20 cellular contexts compared by ENCODE assay signal in the genomic region with DNA sequence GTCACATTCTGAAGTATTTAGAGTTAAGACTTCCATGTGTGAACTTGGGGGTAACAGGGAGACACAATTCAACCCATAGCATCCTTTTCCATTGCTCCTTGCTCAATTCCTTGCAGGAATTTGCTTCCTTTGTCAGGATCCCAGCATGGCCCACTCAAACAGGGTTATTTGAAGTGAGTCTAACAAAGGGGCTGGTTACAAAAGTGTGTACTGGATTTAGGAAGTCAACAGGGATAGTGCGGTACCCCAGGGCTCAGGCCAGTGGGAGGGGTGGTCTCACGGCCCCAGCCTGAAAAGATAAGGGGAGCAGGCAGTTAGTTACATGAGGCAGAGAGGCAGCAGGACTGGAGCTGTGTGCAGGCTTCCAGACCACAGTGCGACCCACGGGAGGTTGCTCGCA. TPM values are rescaled to one million over a fixed set of nuclear protein-coding genes. Genes with fewer than 3 reads are reported as not detected.
DNase-seq lines count a peak whose midpoint lies in the region; ATAC-seq, FAIRE-seq and TF ChIP-seq lines count a peak whose summit lies in the region.
"Had no signal": no experiment of that assay in that cellular context is flagged by ENCODE, and none has a peak within 500 bp of the region (broad histone marks: within the 10 kb centered on the region; RNA-seq: fewer than 3 reads in every experiment).

No MANE protein-coding gene starts in this region.

- no peak overlapping the region for H2AFZ ChIP-seq in H9 (ENCODE audit: low read length)
- H2AFZ ChIP-seq in OCI-LY7 (ENCODE audit: low read length), result no peak overlapping the region
- H2AFZ ChIP-seq: GM23248 had no signal

- H4K5ac ChIP-seq in H9 (ENCODE audit: insufficient read length, low read depth, low read length), result no peak overlapping the region

- ATAC-seq in GM21737 (IDR thresholded peaks at IDR 0.05; ENCODE audit: unreplicated experiment), result no peak
- no peak for ATAC-seq in activated T-helper 17 cell treated with anti-CD3 and anti-CD28 coated beads, Interleukin-2, amount 50 U/mL, for 72 hours (replicated peaks)
- ATAC-seq: K562 had no signal

- peak overlapping the region; percentile 13 to 76 (median 47); a peak in 3 of 7 replicates for H3K27ac Mint-ChIP-seq in H9
- no peak overlapping the region for H3K27ac Mint-ChIP-seq in activated T-helper 17 cell treated with anti-CD3 and anti-CD28 coated beads, Interleukin-2, amount 50 U/mL, for 72 hours
- H3K27ac Mint-ChIP-seq: CD4-positive, alpha-beta memory T cell had no signal

- H3K9ac ChIP-seq in H9 (ENCODE audit: extremely low read depth, insufficient read length, low read length), result no peak overlapping the region
- H3K9ac ChIP-seq in kidney (ENCODE audit: low read length in 2 of 2), result no peak overlapping the region
- H3K9ac ChIP-seq: GM23248 had no signal

- no peak overlapping the region for H2BK20ac ChIP-seq in H9 (ENCODE audit: low read depth, low read length, poor library complexity, severe bottlenecking)

- TF ChIP-seq POLR2A in transverse colon (IDR thresholded peaks at IDR 0.05), result no peak

- TF ChIP-seq CTCF in A673 (conservative IDR thresholded peaks at IDR 0.05; ENCODE audit: low read depth, low read length) (no peak), H9 (conservative IDR thresholded peaks at IDR 0.05) (no peak), OCI-LY7 (conservative IDR thresholded peaks at IDR 0.05; ENCODE audit: low read length) (no peak), kidney (IDR thresholded peaks at IDR 0.05; ENCODE audit: borderline replicate concordance, extremely low read depth, insufficient read depth) (no peak), transverse colon (IDR thresholded peaks at IDR 0.05) (no peak)

- no peak overlapping the region for H3K4me3 Mint-ChIP-seq in H9
- no peak overlapping the region for H3K4me3 Mint-ChIP-seq in activated T-helper 17 cell treated with anti-CD3 and anti-CD28 coated beads, Interleukin-2, amount 50 U/mL, for 72 hours
- H3K4me3 Mint-ChIP-seq: CD4-positive, alpha-beta memory T cell had no signal

- in situ Hi-C loops in transverse colon (cut with MboI; ENCODE audit: low pct_ligation_motif_present in 1 of 4, low pct_unique_long_range_greater_than_20kb in 1 of 4, low sequenced_read_pairs in 3 of 4), result no loop called here

- no peak overlapping the region for H3K23ac ChIP-seq in H9 (ENCODE audit: insufficient read length, low read depth, low read length)

- peaks cover 6% of the 10 kb centered on the region for H3K27me3 Mint-ChIP-seq in H9 (ENCODE audit: low read depth)
- peaks cover 30% of the 10 kb centered on the region for H3K27me3 Mint-ChIP-seq in activated T-helper 17 cell treated with anti-CD3 and anti-CD28 coated beads, Interleukin-2, amount 50 U/mL, for 72 hours

- H2BK15ac ChIP-seq in H9 (ENCODE audit: low read depth, low read length), result no peak overlapping the region

- H3K4me3 ChIP-seq in A673 (ENCODE audit: low read depth, low read length, poor library complexity, severe bottlenecking) (no peak overlapping the region), OCI-LY7 (ENCODE audit: low read depth, low read length, poor library complexity, severe bottlenecking) (no peak overlapping the region), kidney (ENCODE audit: low read length in 2 of 2) (no peak overlapping the region), transverse colon (no peak overlapping the region)
- H3K4me3 ChIP-seq: GM23248, HAP-1, K562 had no signal

- H3K27me3 ChIP-seq in A673 (replicated peaks; ENCODE audit: insufficient read depth, low read depth, low read length, poor library complexity) (no peaks in the 10 kb centered on the region), H9 (ENCODE audit: insufficient read depth, low read length) (no peaks in the 10 kb centered on the region), transverse colon (no peaks in the 10 kb centered on the region)

- H3K18ac ChIP-seq in H9 (ENCODE audit: insufficient read length, low read depth, low read length), result no peak overlapping the region

- FAIRE-seq in kidney (lab: Jason Lieb, UNC), result no peak
- FAIRE-seq: GM12892, GM19239, K562 had no signal

- no peaks in the 10 kb centered on the region for H3K79me1 ChIP-seq in H9 (ENCODE audit: insufficient read depth, low read depth, low read length, poor library complexity, severe bottlenecking)

- DNase-seq in A673 (ENCODE audit: low spot score) (no peak), H9 (no peak), OCI-LY7 (ENCODE audit: low spot score) (no peak), kidney (peak; percentile 22), GM19238 (ENCODE audit: insufficient read length, low spot score) (no peak), transverse colon (no peak)
- DNase-seq: AML-193; C1 segment of cervical spinal cord; CD4-positive, alpha-beta memory T cell; DMS79 treated with DMSO at 0.1 percent for 48 hours; GDM1; GM23248 had no signal

- no peak overlapping the region for H3K14ac ChIP-seq in H9 (ENCODE audit: insufficient read depth, low read length)

- H3K9me3 ChIP-seq in A673 (ENCODE audit: low read depth, low read length, poor library complexity, severe bottlenecking) (no peaks in the 10 kb centered on the region), H9 (ENCODE audit: control insufficient read depth, low read depth, low read length) (no peaks in the 10 kb centered on the region), OCI-LY7 (ENCODE audit: low read length) (no peaks in the 10 kb centered on the region), kidney (ENCODE audit: control insufficient read depth in 1 of 2, low read length in 2 of 2) (no peaks in the 10 kb centered on the region), transverse colon (no peaks in the 10 kb centered on the region)
- H3K9me3 ChIP-seq: HAP-1 had no signal

- H3K4ac ChIP-seq in H9 (ENCODE audit: low read depth, low read length), result no peak overlapping the region

- H3K79me2 ChIP-seq in H9 (ENCODE audit: insufficient read depth, low read length) (no peaks in the 10 kb centered on the region), OCI-LY7 (ENCODE audit: insufficient read depth, low read depth, low read length) (no peaks in the 10 kb centered on the region)

- no peak overlapping the region for H2AK5ac ChIP-seq in H9 (ENCODE audit: insufficient read length, low read length)

- H3K56ac ChIP-seq in H9 (ENCODE audit: insufficient read length, low read depth, low read length), result no peak overlapping the region

- H3K4me1 ChIP-seq in A673 (ENCODE audit: insufficient read depth, low read length, poor library complexity, severe bottlenecking) (peaks cover 11% of the 10 kb centered on the region), H9 (ENCODE audit: insufficient read depth, low read length) (peaks cover 3% of the 10 kb centered on the region; the same call in 1 of the 2 replicates), OCI-LY7 (ENCODE audit: insufficient read depth, low read length, poor library complexity, severe bottlenecking) (peaks cover 62% of the 10 kb centered on the region), kidney (ENCODE audit: control insufficient read depth in 1 of 2, insufficient read depth in 1 of 2, low read depth in 1 of 2, low read length in 2 of 2) (no peaks in the 10 kb centered on the region), transverse colon (no peaks in the 10 kb centered on the region)
- H3K4me1 ChIP-seq: HAP-1 had no signal

- H3K4me2 ChIP-seq in H9 (ENCODE audit: insufficient read depth, insufficient read length, low read length), result no peak overlapping the region
- peak overlapping the region; percentile 65 for H3K4me2 ChIP-seq in OCI-LY7 (ENCODE audit: low read length)

- H4K91ac ChIP-seq in H9 (ENCODE audit: insufficient read length, low read depth, low read length), result no peak overlapping the region

- H3K27ac ChIP-seq in A673 (ENCODE audit: low read depth, low read length, poor library complexity, severe bottlenecking) (peak overlapping the region; percentile 15), H9 (ENCODE audit: insufficient read length, low read depth, low read length) (no peak overlapping the region), OCI-LY7 (ENCODE audit: low read depth, low read length, poor library complexity, severe bottlenecking) (peak overlapping the region; percentile 65), kidney (ENCODE audit: low read depth in 2 of 2, low read length in 2 of 2) (no peak overlapping the region), transverse colon (no peak overlapping the region)
- H3K27ac ChIP-seq: 22Rv1, GM23248, HL-60 had no signal

- no peaks in the 10 kb centered on the region for H4K20me1 ChIP-seq in H9 (ENCODE audit: control insufficient read depth, insufficient read depth, insufficient read length)
- no peaks in the 10 kb centered on the region for H4K20me1 ChIP-seq in OCI-LY7 (ENCODE audit: insufficient read depth, low read length)

- H3K9me2 ChIP-seq in OCI-LY7 (ENCODE audit: insufficient read depth, low read length), result no peaks in the 10 kb centered on the region

- BruUV-seq in A673 (replicated peaks; lab: Mats Ljungman, UMichigan) (no TSS peak), OCI-LY7 (replicated peaks; lab: Mats Ljungman, UMichigan) (no TSS peak)

- H2BK120ac ChIP-seq in H9 (ENCODE audit: low read depth, low read length, poor library complexity, severe bottlenecking), result no peak overlapping the region

- H2BK12ac ChIP-seq in H9 (ENCODE audit: insufficient read length, low read depth, low read length), result no peak overlapping the region

- H3K4me1 Mint-ChIP-seq in H9, result peaks cover 13 to 23% of the 10 kb centered on the region in 2 experiments
- no peaks in the 10 kb centered on the region for H3K4me1 Mint-ChIP-seq in activated T-helper 17 cell treated with anti-CD3 and anti-CD28 coated beads, Interleukin-2, amount 50 U/mL, for 72 hours
- H3K4me1 Mint-ChIP-seq: CD4-positive, alpha-beta memory T cell had no signal

- H3K36me3 ChIP-seq in A673 (ENCODE audit: insufficient read depth, low read length, poor library complexity, severe bottlenecking) (no peaks in the 10 kb centered on the region), OCI-LY7 (ENCODE audit: insufficient read depth, low read length) (no peaks in the 10 kb centered on the region), kidney (ENCODE audit: control insufficient read depth in 1 of 2, insufficient read depth in 2 of 2, low read length in 2 of 2) (no peaks in the 10 kb centered on the region), transverse colon (no peaks in the 10 kb centered on the region)
- H3K36me3 ChIP-seq: HAP-1 had no signal

- POLR2A ChIA-PET in A673 (lab: Charles Lee; ENCODE audit: low non-redundant PET), result no interaction called here
- POLR2A ChIA-PET in OCI-LY7 (lab: Charles Lee), result interaction anchor here (0.6 to 0.7 kb wide), 2 partner anchors 352 to 1499 kb away, joined by 3 read pairs; no protein-coding TSS in a partner anchor

- H4K8ac ChIP-seq in H9 (replicated peaks; ENCODE audit: insufficient read length, low read depth, low read length), result no peak overlapping the region

- no peaks in the 10 kb centered on the region; a peak in 1 of 5 replicates for H3K9me3 Mint-ChIP-seq in H9
- H3K9me3 Mint-ChIP-seq in activated T-helper 17 cell treated with anti-CD3 and anti-CD28 coated beads, Interleukin-2, amount 50 U/mL, for 72 hours, result no peaks in the 10 kb centered on the region
- H3K9me3 Mint-ChIP-seq: CD4-positive, alpha-beta memory T cell had no signal

- H3K36me3 Mint-ChIP-seq in H9 (ENCODE audit: insufficient read depth in 1 of 3, low read depth in 3 of 3), result no peaks in the 10 kb centered on the region
- H3K36me3 Mint-ChIP-seq in activated T-helper 17 cell treated with anti-CD3 and anti-CD28 coated beads, Interleukin-2, amount 50 U/mL, for 72 hours (ENCODE audit: low read depth), result no peaks in the 10 kb centered on the region
- H3K36me3 Mint-ChIP-seq: CD4-positive, alpha-beta memory T cell had no signal

- CTCF ChIA-PET in A673 (lab: Charles Lee) (no interaction called here), OCI-LY7 (lab: Charles Lee; ENCODE audit: unreplicated experiment) (no interaction called here)

- intact Hi-C loops in A673 (cut with micrococcal nuclease; ENCODE audit: unreplicated experiment) (no loop called here), OCI-LY7 (cut with micrococcal nuclease; ENCODE audit: unreplicated experiment) (no loop called here), kidney (cut with DNase I) (no loop called here), transverse colon (cut with DNase I; ENCODE audit: low total_unique reads) (no loop called here)

- TF ChIP-seq EP300 in transverse colon (IDR thresholded peaks at IDR 0.05; ENCODE audit: low read depth), result no peak

- WGBS in H9 (ENCODE audit: extremely low coverage, insufficient read length, low lambda C conversion rate), result no CpG with 5 or more reads among the region's 5 CpGs
- 87% methylated on average over 5 of the region's 5 CpGs; no CpG with 5 or more reads in 1 of the 2 donors for WGBS in transverse colon (ENCODE audit: low coverage in 1 of 2), 2 donors

- H2BK5ac ChIP-seq in H9 (ENCODE audit: insufficient read length, low read length), result no peak overlapping the region

- H3K23me2 ChIP-seq in H9 (ENCODE audit: insufficient read length, low read depth, low read length, poor library complexity, severe bottlenecking), result no peaks in the 10 kb centered on the region

- no peak overlapping the region for H3T11ph ChIP-seq in H9 (ENCODE audit: low read length)

RNA-seq across cellular contexts. Expression of a gene that starts 14.4 kb away (rescaled TPM):
- total RNA-seq in A673 (2021) (not detected in 2 replicates), H9 (2021) (0.72 and 0.86 TPM in 2 replicates), OCI-LY7 (2022) (not detected in 2 replicates), kidney (not detected), transverse colon (not detected)
- not detected in 2 replicates for total RNA-seq in OCI-LY7 (2014; rRNA removed; shearing (Covaris generic))
- not detected for polyA plus RNA-seq in kidney (ENCODE audit: insufficient read depth, low read depth, low replicate concordance)
- not detected for total RNA-seq in activated T-helper 17 cell treated with anti-CD3 and anti-CD28 coated beads, Interleukin-2, amount 50 U/mL, for 72 hours
- total RNA-seq: CD4-positive, alpha-beta memory T cell; GM23248; K562 had no signal
- polyA plus RNA-seq: CD4-positive, alpha-beta memory T cell; GM23248; K562 had no signal

Comparison
In these comparisons a context has a peak if more than half of its experiments do, and no peak if none do; other contexts are left out.
1. H3K27ac ChIP-seq: peak in A673 (single experiment) and OCI-LY7 (single experiment); none in H9 (single experiment), kidney (0 of 2) and transverse colon (0 of 4).